16 cellular contexts compared by ENCODE assay signal in genomic region chr4:155854597-155855226, GRCh38. TPM values are rescaled to one million over a fixed set of nuclear protein-coding genes. Genes with fewer than 3 reads are reported as not detected.
A peak's percentile ranks its signal among the peaks of the same experiment; 100 is the strongest.
DNase-seq lines count a peak whose midpoint lies in the region; ATAC-seq, FAIRE-seq and TF ChIP-seq lines count a peak whose summit lies in the region.
"Had no signal": no experiment of that assay in that cellular context is flagged by ENCODE, and none has a peak within 500 bp of the region (broad histone marks: within the 10 kb centered on the region; RNA-seq: fewer than 3 reads in every experiment).

No MANE protein-coding gene starts in this region.

- no peaks in the 10 kb centered on the region for H3K4me1 Mint-ChIP-seq in activated T-cell treated with anti-CD3 and anti-CD28 coated beads, Interleukin-2, amount 50 U/mL, for 24 hours (ENCODE audit: low read depth)

- H3K27ac ChIP-seq in liver (ENCODE audit: low read depth in 1 of 2, low read length in 2 of 2) (peak overlapping the region in 1 of 2 donors; percentile 40), HepG2 (ENCODE audit: extremely low read length, insufficient read depth, low read length) (no peak overlapping the region)
- H3K27ac ChIP-seq: cardiac muscle cell, foreskin keratinocyte, uterus had no signal

- H3K27me3 ChIP-seq in liver (ENCODE audit: control insufficient read depth in 4 of 4, insufficient read depth in 4 of 4, low read length in 3 of 4) (no peaks in the 10 kb centered on the region), HepG2 (ENCODE audit: control insufficient read depth in 1 of 2, insufficient read depth in 2 of 2, low read length in 2 of 2) (no peaks in the 10 kb centered on the region)
- H3K27me3 ChIP-seq: cardiac muscle cell, foreskin keratinocyte, uterus had no signal

- intact Hi-C loops in HepG2 (cut with micrococcal nuclease; ENCODE audit: unreplicated experiment), result no loop called here
- intact Hi-C loops in head of caudate nucleus (cut with DNase I), result no loop called here

- no peaks in the 10 kb centered on the region for H3K36me3 Mint-ChIP-seq in activated T-cell treated with anti-CD3 and anti-CD28 coated beads, Interleukin-2, amount 50 U/mL, for 24 hours (ENCODE audit: low read depth)

- no peak overlapping the region for H3K4me3 Mint-ChIP-seq in activated T-cell treated with anti-CD3 and anti-CD28 coated beads, Interleukin-2, amount 50 U/mL, for 24 hours
- H3K4me3 Mint-ChIP-seq: T-helper 1 cell treated with Interleukin-12 subunit alpha and Interleukin-12 subunit beta and Interleukin-4 antibody, amounts not matched to agents 30 μg/mL and 1 μg/mL, for 36 hours had no signal

- DNase-seq in HepG2 (ENCODE audit: low spot score), result no peak
- peak; percentile 77 for DNase-seq in RPMI7951 (ENCODE audit: low read depth)
- peak; percentile 30 for DNase-seq in fibroblast of mammary gland (ENCODE audit: low read depth)
- DNase-seq in COR-L47 (lab: John Stamatoyannopoulos, UW), result no peak
- no peak for DNase-seq in head of caudate nucleus
- DNase-seq in activated T-cell treated with anti-CD3 and anti-CD28 coated beads, Interleukin-2, amount 50 U/mL, for 24 hours, result no peak
- DNase-seq: ACHN, foreskin keratinocyte, NCI-H1105 treated with DMSO at 0.1 percent for 48 hours, uterus had no signal

- H3K4me3 ChIP-seq in liver (ENCODE audit: low read depth in 1 of 3, low read length in 3 of 3), result peak overlapping the region; percentile 3 to 38 (median 28)
- no peak overlapping the region for H3K4me3 ChIP-seq in HepG2 (replicated peaks in 1 of 3; ENCODE audit: insufficient read depth in 1 of 3, low read depth in 2 of 3, low read length in 3 of 3)
- H3K4me3 ChIP-seq in fibroblast of mammary gland (ENCODE audit: control insufficient read depth, low read depth, low read length), result no peak overlapping the region
- H3K4me3 ChIP-seq: cardiac muscle cell, lung, uterus had no signal

- BruUV-seq in HepG2 (replicated peaks; lab: Mats Ljungman, UMichigan), result no TSS peak

- H3K4me2 ChIP-seq in HepG2 (ENCODE audit: low read depth, low read length), result no peak overlapping the region

- TF ChIP-seq RAD21 in liver (IDR thresholded peaks at IDR 0.05) (peak; percentile 4 to 52), HepG2 (CRISPR knock-in tag; IDR thresholded peaks at IDR 0.05) (no peak)

- TF ChIP-seq POLR2A in HepG2 (IDR thresholded peaks at IDR 0.05; ENCODE audit: insufficient read depth in 1 of 2, low read depth in 2 of 2, low read length in 2 of 2), result no peak

- H3K9ac ChIP-seq in liver (ENCODE audit: low read depth in 1 of 2, low read length in 2 of 2), result no peak overlapping the region
- H3K9ac ChIP-seq in HepG2 (ENCODE audit: insufficient read depth, low read depth, low read length), result no peak overlapping the region

- POLR2A ChIA-PET in HepG2 (lab: Yijun Ruan, JAX), result no interaction called here

- H2AFZ ChIP-seq in HepG2 (ENCODE audit: low read length), result no peak overlapping the region

- CTCF ChIA-PET in HepG2 (lab: Yijun Ruan, JAX; ENCODE audit: low intra/inter-chr PET ratio, low total read pairs), result no interaction called here

- in situ Hi-C loops in HepG2 (cut with HindIII; ENCODE audit: extremely low pct_ligation_motif_present, low pct_unique_long_range_greater_than_20kb), result no loop called here

- FAIRE-seq in HepG2 (lab: Jason Lieb, UNC), result no peak

- WGBS in liver, result 39% methylated on average over 6 of the region's 6 CpGs
- WGBS in HepG2 (ENCODE audit: low lambda C conversion rate), result 18% methylated on average over 6 of the region's 6 CpGs

- no peaks in the 10 kb centered on the region for H3K9me3 Mint-ChIP-seq in activated T-cell treated with anti-CD3 and anti-CD28 coated beads, Interleukin-2, amount 50 U/mL, for 24 hours
- H3K9me3 Mint-ChIP-seq: T-helper 1 cell treated with Interleukin-12 subunit alpha and Interleukin-12 subunit beta and Interleukin-4 antibody, amounts not matched to agents 30 μg/mL and 1 μg/mL, for 36 hours had no signal

- H3K36me3 ChIP-seq in liver (ENCODE audit: control insufficient read depth in 4 of 4, insufficient read depth in 3 of 4, low read depth in 1 of 4, low read length in 3 of 4), result no peaks in the 10 kb centered on the region
- no peaks in the 10 kb centered on the region for H3K36me3 ChIP-seq in HepG2 (replicated peaks in 1 of 2; ENCODE audit: control insufficient read depth in 1 of 2, insufficient read depth in 2 of 2, low read length in 2 of 2)
- H3K36me3 ChIP-seq: cardiac muscle cell, uterus had no signal

- TF ChIP-seq EP300 in HepG2 (IDR thresholded peaks at IDR 0.05; ENCODE audit: low read depth in 2 of 2, low read length in 2 of 2), result no peak
- TF ChIP-seq EP300 in HepG2 (CRISPR knock-in tag; IDR thresholded peaks at IDR 0.05; ENCODE audit: borderline replicate concordance), result no peak

- H3K4me1 ChIP-seq in liver (ENCODE audit: control insufficient read depth in 4 of 4, insufficient read depth in 4 of 4, low read length in 3 of 4) (peaks cover 0 to 8% (median 3%) of the 10 kb centered on the region in 4 donors), HepG2 (ENCODE audit: insufficient read depth, low read length) (no peaks in the 10 kb centered on the region)
- H3K4me1 ChIP-seq: foreskin keratinocyte, uterus had no signal

- no peaks in the 10 kb centered on the region for H3K79me2 ChIP-seq in HepG2 (ENCODE audit: insufficient read depth, low read length)

- no peaks in the 10 kb centered on the region for H3K9me3 ChIP-seq in liver (ENCODE audit: control insufficient read depth in 4 of 4, low read length in 3 of 4)
- H3K9me3 ChIP-seq in HepG2 (ENCODE audit: low read length), result peaks cover 7% of the 10 kb centered on the region; the same call in 1 of the 2 replicates
- H3K9me3 ChIP-seq: uterus had no signal

- no peak overlapping the region for H3K27ac Mint-ChIP-seq in activated T-cell treated with anti-CD3 and anti-CD28 coated beads, Interleukin-2, amount 50 U/mL, for 24 hours
- H3K27ac Mint-ChIP-seq: T-helper 1 cell treated with Interleukin-12 subunit alpha and Interleukin-12 subunit beta and Interleukin-4 antibody, amounts not matched to agents 30 μg/mL and 1 μg/mL, for 36 hours had no signal

- ATAC-seq in HepG2 (no peak), HG03432 (IDR thresholded peaks at IDR 0.05; ENCODE audit: unreplicated experiment) (no peak)
- ATAC-seq: foreskin keratinocyte, sciatic nerve had no signal

- TF ChIP-seq CTCF in liver (IDR thresholded peaks at IDR 0.05; ENCODE audit: low read depth, low read length, missing input control) (no peak), HepG2 (CRISPR knock-in tag; IDR thresholded peaks at IDR 0.05) (no peak), fibroblast of mammary gland (conservative IDR thresholded peaks at IDR 0.05; ENCODE audit: control insufficient read depth, insufficient read depth, low read depth, low read length) (no peak)

- H3K27me3 Mint-ChIP-seq in activated T-cell treated with anti-CD3 and anti-CD28 coated beads, Interleukin-2, amount 50 U/mL, for 24 hours, result peaks cover 4% of the 10 kb centered on the region

- H4K20me1 ChIP-seq in HepG2 (ENCODE audit: insufficient read depth, low read length), result no peaks in the 10 kb centered on the region

RNA-seq across cellular contexts. Expression of gene ASIC5, which starts 11.4 kb away (rescaled TPM):
- total RNA-seq in liver (not detected), HepG2 (2016; rRNA removed; fragmentation: Illumina TruSeq; extraction: Trizol) (not detected in 2 replicates)
- polyA plus RNA-seq in liver (not detected), HepG2 (2011; rRNA removed) (not detected in 2 replicates)
- total RNA-seq in HepG2 (2016; cell fraction: cytosol; rRNA removed; fragmentation: Illumina TruSeq; extraction: Trizol; ENCODE audit: low read depth), result not detected in 2 replicates
- not detected in 2 replicates for total RNA-seq in HepG2 (2016; cell fraction: insoluble cytoplasmic fraction; rRNA removed; fragmentation: Illumina TruSeq; extraction: Trizol)
- not detected in 2 replicates for total RNA-seq in HepG2 (2016; cell fraction: membrane; rRNA removed; fragmentation: Illumina TruSeq; extraction: Trizol)
- total RNA-seq in HepG2 (2016; cell fraction: nucleus; rRNA removed; fragmentation: Illumina TruSeq; extraction: Trizol), result not detected in 2 replicates
- polyA plus RNA-seq in HepG2 (2011; cell fraction: cytosol; rRNA removed), result not detected in 2 replicates
- not detected in 2 replicates for polyA plus RNA-seq in HepG2 (2011; cell fraction: nucleus; rRNA removed)
- not detected in 2 replicates for polyA plus RNA-seq in HepG2 (2012)
- not detected in 2 replicates for polyA plus RNA-seq in HepG2 (2016; cell fraction: cytosol; fragmentation: Illumina TruSeq; extraction: Trizol; ENCODE audit: low read depth)
- polyA plus RNA-seq in HepG2 (2016; cell fraction: insoluble cytoplasmic fraction; fragmentation: Illumina TruSeq; extraction: Trizol; ENCODE audit: low read depth), result not detected in 2 replicates
- not detected in 2 replicates for polyA plus RNA-seq in HepG2 (2016; cell fraction: membrane; fragmentation: Illumina TruSeq; extraction: Trizol; ENCODE audit: low read depth)
- polyA plus RNA-seq in HepG2 (2016; cell fraction: nucleus; fragmentation: Illumina TruSeq; extraction: Trizol; ENCODE audit: insufficient read depth, low read depth), result not detected in 2 replicates
- not detected in 2 replicates for polyA minus RNA-seq in HepG2 (2011; rRNA and poly(A)+ RNA removed; ENCODE audit: low replicate concordance)
- polyA minus RNA-seq in HepG2 (2011; cell fraction: cytosol; rRNA and poly(A)+ RNA removed), result not detected in 2 replicates
- not detected in 2 replicates for polyA minus RNA-seq in HepG2 (2011; cell fraction: nucleus; rRNA and poly(A)+ RNA removed)
- not detected in 2 replicates for total RNA-seq in RPMI7951 (2014; rRNA removed; shearing (Covaris generic))
- total RNA-seq: cardiac muscle cell, foreskin keratinocyte, lung, sciatic nerve, uterus had no signal
- polyA plus RNA-seq: cardiac muscle cell, foreskin keratinocyte, lung had no signal

RNA-seq across cellular contexts. Expression of gene TDO2, which starts 48.8 kb away (rescaled TPM):
- total RNA-seq in liver (100 to 1,000 TPM; 163 to 693 TPM), HepG2 (2016; rRNA removed; fragmentation: Illumina TruSeq; extraction: Trizol) (not detected in 2 replicates)
- polyA plus RNA-seq in liver (1,000 to 10,000 TPM in 1 of 2 donors, 100 to 1,000 TPM in 1; 372 to 1,057 TPM), HepG2 (2011; rRNA removed) (not detected in 2 replicates)
- not detected in 2 replicates for total RNA-seq in HepG2 (2016; cell fraction: cytosol; rRNA removed; fragmentation: Illumina TruSeq; extraction: Trizol; ENCODE audit: low read depth)
- not detected in 2 replicates for total RNA-seq in HepG2 (2016; cell fraction: insoluble cytoplasmic fraction; rRNA removed; fragmentation: Illumina TruSeq; extraction: Trizol)
- not detected in 2 replicates for total RNA-seq in HepG2 (2016; cell fraction: membrane; rRNA removed; fragmentation: Illumina TruSeq; extraction: Trizol)
- total RNA-seq in HepG2 (2016; cell fraction: nucleus; rRNA removed; fragmentation: Illumina TruSeq; extraction: Trizol), result not detected in 2 replicates
- polyA plus RNA-seq in HepG2 (2011; cell fraction: cytosol; rRNA removed), result not detected in 2 replicates
- polyA plus RNA-seq in HepG2 (2011; cell fraction: nucleus; rRNA removed), result not detected in 2 replicates
- not detected in 2 replicates for polyA plus RNA-seq in HepG2 (2012)
- not detected in 2 replicates for polyA plus RNA-seq in HepG2 (2016; cell fraction: cytosol; fragmentation: Illumina TruSeq; extraction: Trizol; ENCODE audit: low read depth)
- polyA plus RNA-seq in HepG2 (2016; cell fraction: insoluble cytoplasmic fraction; fragmentation: Illumina TruSeq; extraction: Trizol; ENCODE audit: low read depth), result not detected in 2 replicates
- polyA plus RNA-seq in HepG2 (2016; cell fraction: membrane; fragmentation: Illumina TruSeq; extraction: Trizol; ENCODE audit: low read depth), result not detected in 2 replicates
- not detected in 2 replicates for polyA plus RNA-seq in HepG2 (2016; cell fraction: nucleus; fragmentation: Illumina TruSeq; extraction: Trizol; ENCODE audit: insufficient read depth, low read depth)
- polyA minus RNA-seq in HepG2 (2011; rRNA and poly(A)+ RNA removed; ENCODE audit: low replicate concordance), result 0.61 TPM in 1 of 2 replicates, not detected in the other
- polyA minus RNA-seq in HepG2 (2011; cell fraction: cytosol; rRNA and poly(A)+ RNA removed), result not detected in 2 replicates
- not detected in 2 replicates for polyA minus RNA-seq in HepG2 (2011; cell fraction: nucleus; rRNA and poly(A)+ RNA removed)
- 12.1 and 12.9 TPM in 2 replicates for total RNA-seq in RPMI7951 (2014; rRNA removed; shearing (Covaris generic))
- total RNA-seq: foreskin keratinocyte, sciatic nerve had no signal
- polyA plus RNA-seq: foreskin keratinocyte had no signal

Comparison
In these comparisons a context has a peak if more than half of its experiments do, and no peak if none do; other contexts are left out.
1. H3K4me3 ChIP-seq: peak in liver (3 of 3); none in HepG2 (0 of 3) and fibroblast of mammary gland (single experiment).
2. DNase-seq: peak in RPMI7951 (single experiment) and fibroblast of mammary gland (single experiment); none in HepG2 (single experiment), COR-L47 (single experiment), head of caudate nucleus (0 of 42) and activated T-cell treated with anti-CD3 and anti-CD28 coated beads, Interleukin-2, amount 50 U/mL, for 24 hours (single experiment).